ENCODE assay signal across 20 cellular contexts in the genomic region with DNA sequence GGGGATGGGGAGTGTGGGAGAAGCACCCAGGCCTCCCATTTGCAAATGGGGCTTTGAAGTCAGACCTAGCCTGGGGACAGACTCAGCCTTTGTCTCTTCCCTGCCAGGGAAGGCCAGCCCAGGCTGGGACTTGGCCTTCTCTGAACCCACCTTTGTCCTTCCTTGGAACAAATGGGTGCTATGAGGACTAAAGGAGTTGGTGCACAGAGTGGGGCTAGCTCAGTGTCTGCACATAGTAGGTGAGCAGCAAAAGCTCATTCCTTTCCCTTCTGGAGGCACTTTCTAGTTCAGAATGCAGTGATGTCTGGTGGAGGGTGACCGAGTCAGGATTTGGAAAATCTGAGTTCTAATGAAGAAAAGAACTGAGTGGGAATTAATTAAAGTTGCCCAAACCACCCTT.
"Had no signal": no experiment of that assay in that cellular context is flagged by ENCODE, and none has a peak within 500 bp of the region (broad histone marks: within the 10 kb centered on the region; RNA-seq: fewer than 3 reads in every experiment).

No MANE protein-coding gene starts in this region.

- H3K4me3 Mint-ChIP-seq: immature natural killer cell, mesothelial cell of epicardium, naive B cell had no signal

- H3K27ac Mint-ChIP-seq: immature natural killer cell, mesothelial cell of epicardium, naive B cell had no signal

- DNase-seq: dermis blood vessel endothelial cell; dorsolateral prefrontal cortex; effector CD4-positive, alpha-beta T cell; effector memory CD4-positive, alpha-beta T cell; foreskin keratinocyte; heart left ventricle; hypothalamus; immature natural killer cell; islet precursor cell; kidney; kidney glomerular epithelial cell; left colon; left ventricle myocardium inferior; lower lobe of right lung; mesenchymal stem cell; mucosa of descending colon; naive B cell had no signal

- H3K4me1 Mint-ChIP-seq: immature natural killer cell, naive B cell had no signal

- ATAC-seq: foreskin keratinocyte, gastroesophageal sphincter, left colon, left lobe of liver, lower lobe of right lung, mucosa of descending colon had no signal
